In the genomic region with DNA sequence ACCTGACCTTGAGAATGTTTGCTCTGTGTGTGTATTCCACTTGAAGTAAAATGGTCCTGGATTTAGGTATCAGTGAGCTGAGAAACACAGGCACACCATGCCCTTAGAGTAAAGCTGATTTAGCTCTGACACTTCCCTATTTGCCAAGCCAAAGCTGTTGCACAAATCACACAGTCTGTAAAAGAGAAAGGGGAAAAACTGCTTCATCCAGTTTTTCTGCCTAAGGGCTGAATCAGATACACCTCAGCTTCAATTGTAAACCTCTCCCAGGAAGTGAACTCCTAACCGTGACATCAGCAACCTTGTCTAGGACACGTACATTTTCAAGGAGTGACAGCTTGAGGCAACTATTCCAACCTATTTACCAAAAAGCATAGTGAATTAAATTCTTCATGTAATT, we compare ENCODE assay signal across 11 cellular contexts.
DNase-seq lines count a peak whose midpoint lies in the region; ATAC-seq and TF ChIP-seq lines count a peak whose summit lies in the region.
"Had no signal": no experiment of that assay in that cellular context is flagged by ENCODE, and none has a peak within 500 bp of the region (broad histone marks: within the 10 kb centered on the region; RNA-seq: fewer than 3 reads in every experiment).

No MANE protein-coding gene starts in this region.

- DNase-seq in NCI-H1417 treated with DMSO at 0.1 percent for 48 hours (lab: John Stamatoyannopoulos, UW) (peak; percentile 48), RWPE2 (ENCODE audit: low spot score) (peak; percentile 49), kidney tubule cell (ENCODE audit: low spot score) (peak; percentile 75), upper lobe of left lung (peak in 1 of 2 donors; percentile 58), UCSD-AML1 (lab: John Stamatoyannopoulos, UW; ENCODE audit: unreplicated experiment) (no peak), NCI-H446 treated with DMSO at 0.1 percent for 48 hours (lab: John Stamatoyannopoulos, UW) (no peak), DMS114 treated with DMSO at 0.1 percent for 48 hours (lab: John Stamatoyannopoulos, UW; ENCODE audit: unreplicated experiment) (no peak)
- DNase-seq: activated T-cell treated with anti-CD3 and anti-CD28 coated beads, Interleukin-2, amount 50 U/mL, for 24 hours; caudate nucleus; DND-41; mesenchymal stem cell had no signal

- H3K27me3 ChIP-seq in RWPE2 (ENCODE audit: insufficient read depth, poor library complexity, severe bottlenecking) (no peaks in the 10 kb centered on the region), upper lobe of left lung (no peaks in the 10 kb centered on the region)

- H3K4me3 ChIP-seq in RWPE2 (ENCODE audit: severe bottlenecking), result no peak overlapping the region
- H3K4me3 ChIP-seq in upper lobe of left lung, result no peak overlapping the region

- H3K4me1 ChIP-seq in RWPE2 (ENCODE audit: insufficient read depth, poor library complexity, severe bottlenecking) (peaks cover 27% of the 10 kb centered on the region), upper lobe of left lung (no peaks in the 10 kb centered on the region)

- no peaks in the 10 kb centered on the region for H3K9me3 ChIP-seq in RWPE2 (ENCODE audit: severe bottlenecking)
- no peaks in the 10 kb centered on the region for H3K9me3 ChIP-seq in upper lobe of left lung

- WGBS in upper lobe of left lung, 2 donors, result 47 to 49% methylated on average over 2 of the region's 2 CpGs

- peak overlapping the region; percentile 90 for H3K27ac ChIP-seq in RWPE2 (ENCODE audit: poor library complexity, severe bottlenecking)
- peak overlapping the region; percentile 24 to 52 (median 45) for H3K27ac ChIP-seq in upper lobe of left lung

- no peak for TF ChIP-seq POLR2A in upper lobe of left lung (IDR thresholded peaks at IDR 0.05)

- TF ChIP-seq CTCF in RWPE2 (IDR thresholded peaks at IDR 0.05; ENCODE audit: poor library complexity, severe bottlenecking), result no peak
- TF ChIP-seq CTCF in upper lobe of left lung (IDR thresholded peaks at IDR 0.05), result no peak

- TF ChIP-seq EP300 in upper lobe of left lung (IDR thresholded peaks at IDR 0.05), result peak in 1 of 4 donors; percentile 39

- H3K36me3 ChIP-seq in RWPE2 (ENCODE audit: low read depth), result no peaks in the 10 kb centered on the region
- H3K36me3 ChIP-seq in upper lobe of left lung, result no peaks in the 10 kb centered on the region

- peak; percentile 98 for ATAC-seq in RWPE2 (ENCODE audit: low read depth)
- peak; percentile 68 to 91 for ATAC-seq in upper lobe of left lung (ENCODE audit: low FRiP score in 2 of 2)

Comparison
In these comparisons a context has a peak if more than half of its experiments do, and no peak if none do; other contexts are left out.
1. DNase-seq: peak in NCI-H1417 treated with DMSO at 0.1 percent for 48 hours (single experiment), RWPE2 (single experiment) and kidney tubule cell (single experiment); none in UCSD-AML1 (single experiment), NCI-H446 treated with DMSO at 0.1 percent for 48 hours (single experiment) and DMS114 treated with DMSO at 0.1 percent for 48 hours (single experiment).